In genomic region chr1:236009857-236010256, GRCh38 we compare ENCODE assay signal across 13 cellular contexts. TPM values are rescaled to one million over a fixed set of nuclear protein-coding genes. Genes with fewer than 3 reads are reported as not detected.
DNase-seq lines count a peak whose midpoint lies in the region; ATAC-seq and TF ChIP-seq lines count a peak whose summit lies in the region.
"Had no signal": no experiment of that assay in that cellular context is flagged by ENCODE, and none has a peak within 500 bp of the region (broad histone marks: within the 10 kb centered on the region; RNA-seq: fewer than 3 reads in every experiment).

No MANE protein-coding gene starts in this region.

- no peak for TF ChIP-seq CTCF in RWPE2 (IDR thresholded peaks at IDR 0.05; ENCODE audit: poor library complexity, severe bottlenecking)

- H3K27ac ChIP-seq in RWPE2 (ENCODE audit: poor library complexity, severe bottlenecking): peak overlapping the region; percentile 77
- H3K27ac ChIP-seq: neutrophil had no signal

- H3K4me3 ChIP-seq in RWPE2 (ENCODE audit: severe bottlenecking): no peak overlapping the region
- H3K4me3 ChIP-seq: ascending aorta, HAP-1 had no signal

- 0 out of 2 replicates have a peak, but pooled peaks cover 4% of the 10 kb centered on the region for H3K36me3 ChIP-seq in RWPE2 (ENCODE audit: low read depth)
- H3K36me3 ChIP-seq: neutrophil had no signal

- no peaks in the 10 kb centered on the region for H3K27me3 ChIP-seq in RWPE2 (ENCODE audit: insufficient read depth, poor library complexity, severe bottlenecking)
- H3K27me3 ChIP-seq: ascending aorta, neutrophil had no signal

- peaks cover 15% of the 10 kb centered on the region for H3K4me1 ChIP-seq in RWPE2 (ENCODE audit: insufficient read depth, poor library complexity, severe bottlenecking)
- H3K4me1 ChIP-seq: ascending aorta, HAP-1 had no signal

- DNase-seq in A172 (ENCODE audit: low spot score) (peak; percentile 16), RWPE2 (ENCODE audit: low spot score) (no peak), fibroblast of peridontal ligament (ENCODE audit: extremely low read depth) (peak; percentile 77), non-pigmented ciliary epithelial cell (ENCODE audit: low read depth) (peak; percentile 54), pons (ENCODE audit: low spot score) (no peak)
- DNase-seq: ACHN, NCI-H526 had no signal

- ATAC-seq in RWPE2 (ENCODE audit: low read depth) (peak; percentile 87), GM19397 (IDR thresholded peaks at IDR 0.05; ENCODE audit: unreplicated experiment) (no peak), HG03520 (IDR thresholded peaks at IDR 0.05; ENCODE audit: unreplicated experiment) (no peak)
- ATAC-seq in activated CD4-positive, CD25-positive, alpha-beta regulatory T cell treated with anti-CD3 and anti-CD28 coated beads, Interleukin-2, amount 50 U/mL, for 24 hours: no peak

- H3K9me3 ChIP-seq in RWPE2 (ENCODE audit: severe bottlenecking): no peaks in the 10 kb centered on the region
- H3K9me3 ChIP-seq: ascending aorta, HAP-1, neutrophil had no signal

RNA-seq across cellular contexts. Expression of gene NID1, which starts 55.0 kb away (rescaled TPM):
- total RNA-seq in A172 (2014; rRNA removed; shearing (Covaris generic)): 52.1 and 57.5 TPM in 2 replicates

Comparison
In these comparisons a context has a peak if more than half of its experiments do, and no peak if none do; other contexts are left out.
1. DNase-seq: peak in A172 (single experiment), fibroblast of peridontal ligament (single experiment) and non-pigmented ciliary epithelial cell (single experiment); none in RWPE2 (single experiment) and pons (single experiment).